1 cellular context compared by ENCODE assay signal in genomic region chr1:68291763-68292384, GRCh38.
TF ChIP-seq lines count a peak whose summit lies in the region.

No MANE protein-coding gene starts in this region.

TF ChIP-seq in K562, 482 proteins besides CTCF, POLR2A, EP300 and RAD21 (continued from another document and continues in another):
- TF ChIP-seq, protein P1, sequence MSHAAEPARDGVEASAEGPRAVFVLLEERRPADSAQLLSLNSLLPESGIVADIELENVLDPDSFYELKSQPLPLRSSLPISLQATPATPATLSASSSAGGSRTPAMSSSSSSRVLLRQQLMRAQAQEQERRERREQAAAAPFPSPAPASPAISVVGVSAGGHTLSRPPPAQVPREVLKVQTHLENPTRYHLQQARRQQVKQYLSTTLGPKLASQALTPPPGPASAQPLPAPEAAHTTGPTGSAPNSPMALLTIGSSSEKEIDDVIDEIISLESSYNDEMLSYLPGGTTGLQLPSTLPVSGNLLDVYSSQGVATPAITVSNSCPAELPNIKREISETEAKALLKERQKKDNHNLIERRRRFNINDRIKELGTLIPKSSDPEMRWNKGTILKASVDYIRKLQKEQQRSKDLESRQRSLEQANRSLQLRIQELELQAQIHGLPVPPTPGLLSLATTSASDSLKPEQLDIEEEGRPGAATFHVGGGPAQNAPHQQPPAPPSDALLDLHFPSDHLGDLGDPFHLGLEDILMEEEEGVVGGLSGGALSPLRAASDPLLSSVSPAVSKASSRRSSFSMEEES (CRISPR knock-in tag; IDR thresholded peaks at IDR 0.05) = no peak
- TF ChIP-seq BRF2 (IDR thresholded peaks at IDR 0.05; ENCODE audit: borderline replicate concordance, insufficient read depth, insufficient read length) (no peak), TAF15 (IDR thresholded peaks at IDR 0.05; ENCODE audit: low read depth, low read length) (no peak), CEBPB (tag; IDR thresholded peaks at IDR 0.05) (peak; percentile 94), TBL1XR1 (IDR thresholded peaks at IDR 0.05; ENCODE audit: low read length in 2 of 2) (peak in 1 of 2 experiments; percentile 64; a peak in 1 of 4 replicates), SMC3 (conservative IDR thresholded peaks at IDR 0.05; ENCODE audit: insufficient read depth, low read depth, low read length) (no peak), ETV6 (IDR thresholded peaks at IDR 0.05; ENCODE audit: borderline replicate concordance in 1 of 2, low read depth in 2 of 2, low read length in 1 of 2) (no peak), ETV6 (CRISPR knock-in tag; IDR thresholded peaks at IDR 0.05; ENCODE audit: borderline replicate concordance) (no peak), FOSL1 (tag; conservative IDR thresholded peaks at IDR 0.05) (peak; percentile 86), YY1 (IDR thresholded peaks at IDR 0.05; ENCODE audit: borderline replicate concordance in 1 of 3, control insufficient read depth in 1 of 3, extremely low read depth in 1 of 3, insufficient read depth in 3 of 3, insufficient read length in 1 of 3, insufficient replicate concordance in 2 of 3, low read depth in 1 of 3, low read length in 2 of 3) (no peak), CAMTA2 (CRISPR knock-in tag; conservative IDR thresholded peaks at IDR 0.05) (no peak), HNRNPLL (IDR thresholded peaks at IDR 0.05; ENCODE audit: low read depth, low read length, poor library complexity, severe bottlenecking) (no peak), ZNF140 (CRISPR knock-in tag; IDR thresholded peaks at IDR 0.05) (no peak), HMGN3 (IDR thresholded peaks at IDR 0.05; ENCODE audit: borderline replicate concordance, extremely low read depth, insufficient read length, low read depth, low read length) (no peak), ZNF280A (IDR thresholded peaks at IDR 0.05; ENCODE audit: low read depth, partially characterized antibody) (no peak), ZFP36 (IDR thresholded peaks at IDR 0.05; ENCODE audit: low read depth, low read length, partially characterized antibody) (no peak), ZNF311 (CRISPR knock-in tag; IDR thresholded peaks at IDR 0.05) (no peak), ZNF143 (CRISPR knock-in tag; IDR thresholded peaks at IDR 0.05) (no peak), POLR2B (IDR thresholded peaks at IDR 0.05; ENCODE audit: low read depth, partially characterized antibody) (no peak), RBM17 (IDR thresholded peaks at IDR 0.05; ENCODE audit: borderline replicate concordance, low read depth, low read length) (no peak), E2F4 (CRISPR knock-in tag; IDR thresholded peaks at IDR 0.05; ENCODE audit: low read depth) (no peak), BACH1 (tag; IDR thresholded peaks at IDR 0.05) (peak; percentile 80), PTRF (tag; IDR thresholded peaks at IDR 0.05) (no peak), PHB (CRISPR knock-in tag; IDR thresholded peaks at IDR 0.05) (no peak), ZNF75A (CRISPR knock-in tag; IDR thresholded peaks at IDR 0.05) (no peak), LARP7 (IDR thresholded peaks at IDR 0.05) (no peak), ZBTB49 (CRISPR knock-in tag; IDR thresholded peaks at IDR 0.05; ENCODE audit: borderline replicate concordance) (no peak), SRSF3 (IDR thresholded peaks at IDR 0.05; ENCODE audit: insufficient read depth, low read length) (no peak), ZC3H4 (CRISPR knock-in tag; IDR thresholded peaks at IDR 0.05; ENCODE audit: borderline replicate concordance) (no peak), PHF8 (IDR thresholded peaks at IDR 0.05; ENCODE audit: borderline replicate concordance, low read length) (no peak), NR4A1 (CRISPR knock-in tag; IDR thresholded peaks at IDR 0.05) (no peak), NR4A1 (tag; IDR thresholded peaks at IDR 0.05) (no peak), HDAC3 (IDR thresholded peaks at IDR 0.05; ENCODE audit: borderline replicate concordance, partially characterized antibody) (no peak), MCM2 (IDR thresholded peaks at IDR 0.05; ENCODE audit: low read depth) (no peak), PBX2 (CRISPR knock-in tag; IDR thresholded peaks at IDR 0.05; ENCODE audit: low read depth) (no peak), PBX2 (tag; conservative IDR thresholded peaks at IDR 0.05; ENCODE audit: low read depth) (peak; percentile 75), IRF1 (CRISPR knock-in tag; IDR thresholded peaks at IDR 0.05; ENCODE audit: borderline replicate concordance) (no peak), POLR2H (tag; IDR thresholded peaks at IDR 0.05; ENCODE audit: low read depth) (no peak), NEUROD1 (IDR thresholded peaks at IDR 0.05; ENCODE audit: borderline replicate concordance, low read depth, low read length, partially characterized antibody) (no peak), BHLHE40 (IDR thresholded peaks at IDR 0.05; ENCODE audit: low read length) (peak; percentile 23; the same call in 1 of the 2 replicates)
- TF ChIP-seq, protein P2, sequence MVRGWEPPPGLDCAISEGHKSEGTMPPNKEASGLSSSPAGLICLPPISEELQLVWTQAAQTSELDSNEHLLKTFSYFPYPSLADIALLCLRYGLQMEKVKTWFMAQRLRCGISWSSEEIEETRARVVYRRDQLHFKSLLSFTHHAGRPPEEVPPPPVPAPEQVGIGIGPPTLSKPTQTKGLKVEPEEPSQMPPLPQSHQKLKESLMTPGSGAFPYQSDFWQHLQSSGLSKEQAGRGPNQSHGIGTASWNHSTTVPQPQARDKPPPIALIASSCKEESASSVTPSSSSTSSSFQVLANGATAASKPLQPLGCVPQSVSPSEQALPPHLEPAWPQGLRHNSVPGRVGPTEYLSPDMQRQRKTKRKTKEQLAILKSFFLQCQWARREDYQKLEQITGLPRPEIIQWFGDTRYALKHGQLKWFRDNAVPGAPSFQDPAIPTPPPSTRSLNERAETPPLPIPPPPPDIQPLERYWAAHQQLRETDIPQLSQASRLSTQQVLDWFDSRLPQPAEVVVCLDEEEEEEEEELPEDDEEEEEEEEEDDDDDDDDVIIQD (CRISPR knock-in tag; IDR thresholded peaks at IDR 0.05) = no peak
- TF ChIP-seq, protein P3, sequence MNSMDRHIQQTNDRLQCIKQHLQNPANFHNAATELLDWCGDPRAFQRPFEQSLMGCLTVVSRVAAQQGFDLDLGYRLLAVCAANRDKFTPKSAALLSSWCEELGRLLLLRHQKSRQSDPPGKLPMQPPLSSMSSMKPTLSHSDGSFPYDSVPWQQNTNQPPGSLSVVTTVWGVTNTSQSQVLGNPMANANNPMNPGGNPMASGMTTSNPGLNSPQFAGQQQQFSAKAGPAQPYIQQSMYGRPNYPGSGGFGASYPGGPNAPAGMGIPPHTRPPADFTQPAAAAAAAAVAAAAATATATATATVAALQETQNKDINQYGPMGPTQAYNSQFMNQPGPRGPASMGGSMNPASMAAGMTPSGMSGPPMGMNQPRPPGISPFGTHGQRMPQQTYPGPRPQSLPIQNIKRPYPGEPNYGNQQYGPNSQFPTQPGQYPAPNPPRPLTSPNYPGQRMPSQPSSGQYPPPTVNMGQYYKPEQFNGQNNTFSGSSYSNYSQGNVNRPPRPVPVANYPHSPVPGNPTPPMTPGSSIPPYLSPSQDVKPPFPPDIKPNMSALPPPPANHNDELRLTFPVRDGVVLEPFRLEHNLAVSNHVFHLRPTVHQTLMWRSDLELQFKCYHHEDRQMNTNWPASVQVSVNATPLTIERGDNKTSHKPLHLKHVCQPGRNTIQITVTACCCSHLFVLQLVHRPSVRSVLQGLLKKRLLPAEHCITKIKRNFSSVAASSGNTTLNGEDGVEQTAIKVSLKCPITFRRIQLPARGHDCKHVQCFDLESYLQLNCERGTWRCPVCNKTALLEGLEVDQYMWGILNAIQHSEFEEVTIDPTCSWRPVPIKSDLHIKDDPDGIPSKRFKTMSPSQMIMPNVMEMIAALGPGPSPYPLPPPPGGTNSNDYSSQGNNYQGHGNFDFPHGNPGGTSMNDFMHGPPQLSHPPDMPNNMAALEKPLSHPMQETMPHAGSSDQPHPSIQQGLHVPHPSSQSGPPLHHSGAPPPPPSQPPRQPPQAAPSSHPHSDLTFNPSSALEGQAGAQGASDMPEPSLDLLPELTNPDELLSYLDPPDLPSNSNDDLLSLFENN (IDR thresholded peaks at IDR 0.05; ENCODE audit: low read depth in 2 of 2, low read length in 2 of 2) = no peak
